In the genomic region with DNA sequence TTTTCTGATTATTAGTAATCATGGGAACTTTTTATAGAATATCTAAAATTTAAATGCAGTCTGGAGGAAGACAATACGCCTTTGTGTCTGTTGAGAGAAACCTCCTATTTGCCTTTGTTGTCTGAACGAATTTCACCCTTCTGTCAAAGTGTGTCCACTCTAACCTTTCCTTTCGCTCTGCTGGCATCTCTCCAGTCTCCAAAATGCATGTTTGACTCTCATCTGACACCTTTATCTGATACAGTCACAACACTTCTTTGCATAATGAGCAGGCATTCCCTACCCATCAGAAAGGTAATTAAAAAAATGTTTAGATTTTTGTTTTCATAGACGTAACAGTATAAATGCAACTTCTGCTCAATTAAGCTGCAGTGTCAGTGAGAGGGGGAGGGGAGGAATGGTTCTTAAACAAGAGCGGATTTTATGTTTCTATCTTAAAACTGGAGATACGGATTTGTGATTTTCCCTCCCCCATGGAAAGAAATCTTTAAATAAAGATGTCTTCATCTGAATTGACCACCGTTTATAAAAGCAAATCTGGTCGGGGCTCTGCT, we compare ENCODE assay signal across 13 cellular contexts.
DNase-seq lines count a peak whose midpoint lies in the region; TF ChIP-seq lines count a peak whose summit lies in the region.
"Had no signal": no experiment of that assay in that cellular context is flagged by ENCODE, and none has a peak within 500 bp of the region (broad histone marks: within the 10 kb centered on the region; RNA-seq: fewer than 3 reads in every experiment).

No MANE protein-coding gene starts in this region.

- H3F3A ChIP-seq in OCI-LY1 (ENCODE audit: insufficient read depth, low read length): no peaks in the 10 kb centered on the region

- H3K9me3 ChIP-seq in OCI-LY1 (ENCODE audit: low read length): peaks cover 10% of the 10 kb centered on the region
- H3K9me3 ChIP-seq in stomach smooth muscle (ENCODE audit: control insufficient read depth in 2 of 2, low read length in 2 of 2): no peaks in the 10 kb centered on the region
- H3K9me3 ChIP-seq: neutrophil had no signal

- H3K4me1 Mint-ChIP-seq in CD14-positive monocyte: no peaks in the 10 kb centered on the region
- H3K4me1 Mint-ChIP-seq: T-helper 17 cell had no signal

- peak overlapping the region; percentile 67 for H3K9ac ChIP-seq in OCI-LY1 (ENCODE audit: low read length)
- H3K9ac ChIP-seq in stomach smooth muscle (ENCODE audit: low read length in 2 of 2): peak overlapping the region in 1 of 2 donors; percentile 16
- H3K9ac ChIP-seq: GM23248 had no signal

- no peaks in the 10 kb centered on the region for H3K9me3 Mint-ChIP-seq in CD14-positive monocyte

- no peaks in the 10 kb centered on the region for H3K27me3 Mint-ChIP-seq in CD14-positive monocyte (ENCODE audit: low read depth in 3 of 3)
- H3K27me3 Mint-ChIP-seq: T-helper 17 cell had no signal

- H3K4me3 ChIP-seq in OCI-LY1 (ENCODE audit: low read depth, low read length, poor library complexity, severe bottlenecking): peak overlapping the region; percentile 59
- peak overlapping the region; percentile 47 to 67 for H3K4me3 ChIP-seq in stomach smooth muscle (ENCODE audit: low read length in 2 of 2)
- H3K4me3 ChIP-seq: GM23248, K562 had no signal

- no peaks in the 10 kb centered on the region for H3K79me2 ChIP-seq in OCI-LY1 (ENCODE audit: insufficient read depth, low read length)

- H3K36me3 ChIP-seq in OCI-LY1 (ENCODE audit: insufficient read depth, low read length): no peaks in the 10 kb centered on the region
- no peaks in the 10 kb centered on the region for H3K36me3 ChIP-seq in stomach smooth muscle (ENCODE audit: control insufficient read depth in 2 of 2, insufficient read depth in 2 of 2, low read length in 2 of 2)
- H3K36me3 ChIP-seq: neutrophil had no signal

- H3K4me3 Mint-ChIP-seq in CD14-positive monocyte: no peak overlapping the region
- H3K4me3 Mint-ChIP-seq: T-helper 17 cell had no signal

- peak overlapping the region; percentile 93 for H2AFZ ChIP-seq in OCI-LY1 (ENCODE audit: low read length)
- H2AFZ ChIP-seq: GM23248 had no signal

- H3K4me1 ChIP-seq in OCI-LY1 (ENCODE audit: insufficient read depth, low read length, severe bottlenecking) (peaks cover 54% of the 10 kb centered on the region), stomach smooth muscle (ENCODE audit: control insufficient read depth, insufficient read depth, low read length) (no peaks in the 10 kb centered on the region)

- no peaks in the 10 kb centered on the region for H4K20me1 ChIP-seq in OCI-LY1 (ENCODE audit: insufficient read depth, low read length)

- DNase-seq in cerebellar cortex (ENCODE audit: low spot score) (peak; percentile 21), medulla oblongata (ENCODE audit: extremely low spot score) (peak; percentile 41), CD14-positive monocyte (ENCODE audit: low spot score) (no peak), COR-L47 (lab: John Stamatoyannopoulos, UW) (no peak), NCI-H526 treated with DMSO at 0.1 percent for 48 hours (lab: John Stamatoyannopoulos, UW) (no peak), posterior vena cava (ENCODE audit: low spot score) (no peak)
- DNase-seq: activated CD8-positive, alpha-beta memory T cell treated with anti-CD3 and anti-CD28 coated beads, Interleukin-2, amount 50 U/mL, for 48 hours; GM23248; T-helper 17 cell had no signal

- no peaks in the 10 kb centered on the region for H3K9me2 ChIP-seq in OCI-LY1 (ENCODE audit: low read depth, low read length)

- H3K27ac ChIP-seq in OCI-LY1 (ENCODE audit: low read depth, low read length, poor library complexity, severe bottlenecking) (peak overlapping the region; percentile 74), stomach smooth muscle (ENCODE audit: low read length) (no peak overlapping the region)
- H3K27ac ChIP-seq: GM23248, neutrophil had no signal

- H3K4me2 ChIP-seq in OCI-LY1 (ENCODE audit: low read length): peak overlapping the region; percentile 91

- no peaks in the 10 kb centered on the region for H3K36me3 Mint-ChIP-seq in CD14-positive monocyte

- no peak overlapping the region for H3K27ac Mint-ChIP-seq in CD14-positive monocyte
- H3K27ac Mint-ChIP-seq: T-helper 17 cell had no signal

- intact Hi-C loops in CD14-positive monocyte (cut with micrococcal nuclease) (no loop called here), posterior vena cava (cut with DNase I) (no loop called here)

- TF ChIP-seq CTCF in OCI-LY1 (IDR thresholded peaks at IDR 0.05; ENCODE audit: low read length): no peak
- TF ChIP-seq CTCF in CD14-positive monocyte (IDR thresholded peaks at IDR 0.05): no peak

- H3K27me3 ChIP-seq in OCI-LY1 (ENCODE audit: insufficient read depth, low read length) (no peaks in the 10 kb centered on the region), stomach smooth muscle (ENCODE audit: control insufficient read depth in 1 of 2, insufficient read depth in 2 of 2, low read length in 2 of 2) (no peaks in the 10 kb centered on the region)
- H3K27me3 ChIP-seq: neutrophil had no signal

Comparison
In these comparisons a context has a peak if more than half of its experiments do, and no peak if none do; other contexts are left out.
1. DNase-seq: peak in cerebellar cortex (single experiment) and medulla oblongata (single experiment); none in CD14-positive monocyte (single experiment), COR-L47 (single experiment), NCI-H526 treated with DMSO at 0.1 percent for 48 hours (single experiment) and posterior vena cava (single experiment).